ENCODE assay signal across 10 cellular contexts in the genomic region with DNA sequence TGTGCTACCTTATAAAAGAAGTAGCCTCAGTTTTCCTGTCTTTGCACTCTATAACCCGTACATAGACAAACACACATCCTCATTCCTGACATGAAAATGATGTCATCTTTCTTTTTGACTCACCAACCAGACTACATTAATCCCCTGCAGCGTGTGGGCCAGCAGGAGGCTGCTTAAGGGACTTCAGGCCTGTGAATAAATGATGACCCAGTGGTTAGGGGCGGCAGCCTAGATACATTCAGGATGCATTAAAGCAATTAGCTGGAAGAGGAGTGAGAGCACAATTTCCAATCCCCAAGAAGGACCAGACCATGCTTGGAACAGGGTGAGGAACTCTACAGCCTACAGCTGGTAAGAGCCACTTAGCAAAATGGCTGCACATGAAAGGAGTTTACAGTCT. TPM values are rescaled to one million over a fixed set of nuclear protein-coding genes. Genes with fewer than 3 reads are reported as not detected.
DNase-seq lines count a peak whose midpoint lies in the region; ATAC-seq and TF ChIP-seq lines count a peak whose summit lies in the region.
"Had no signal": no experiment of that assay in that cellular context is flagged by ENCODE, and none has a peak within 500 bp of the region (broad histone marks: within the 10 kb centered on the region; RNA-seq: fewer than 3 reads in every experiment).

No MANE protein-coding gene starts in this region.

- no peaks in the 10 kb centered on the region for H3K79me2 ChIP-seq in neural cell (replicated peaks; ENCODE audit: insufficient read depth, low read length)

- H3K4me1 ChIP-seq in colonic mucosa = no peaks in the 10 kb centered on the region

- no TSS peak for BruUV-seq in Calu3 (replicated peaks; lab: Mats Ljungman, UMichigan)

- peak overlapping the region; percentile 3 for H3K9ac ChIP-seq in neural cell (ENCODE audit: low read length)
- no peak overlapping the region for H3K9ac ChIP-seq in colonic mucosa (ENCODE audit: low read depth in 2 of 2, low read length in 2 of 2)

- CTCF ChIA-PET in activated CD8-positive, alpha-beta memory T cell treated with anti-CD3 and anti-CD28 coated beads, Interleukin-2, amount 10 ng/mL, durations not matched to agents 7 days and 5 days (lab: Charles Lee) = no interaction called here
- CTCF ChIA-PET in RWPE1 (lab: Yijun Ruan, JAX) (no interaction called here), Calu3 (lab: Charles Lee) (no interaction called here)

- H3K4me2 ChIP-seq in neural cell (ENCODE audit: low read length) = no peak overlapping the region

- no peaks in the 10 kb centered on the region for H3K9me3 Mint-ChIP-seq in activated CD8-positive, alpha-beta memory T cell treated with anti-CD3 and anti-CD28 coated beads, Interleukin-2, amount 10 ng/mL, durations not matched to agents 7 days and 5 days (ENCODE audit: low read depth)
- H3K9me3 Mint-ChIP-seq in Calu3 (ENCODE audit: low read depth, unreplicated experiment) = no peaks in the 10 kb centered on the region

- TF ChIP-seq RAD21 in neural cell (conservative IDR thresholded peaks at IDR 0.05) = peak; percentile 17

- H3K4me3 ChIP-seq in neural cell (ENCODE audit: low read length) (no peak overlapping the region), colonic mucosa (no peak overlapping the region)

- no peaks in the 10 kb centered on the region for H3K36me3 Mint-ChIP-seq in activated CD8-positive, alpha-beta memory T cell treated with anti-CD3 and anti-CD28 coated beads, Interleukin-2, amount 10 ng/mL, durations not matched to agents 7 days and 5 days
- no peaks in the 10 kb centered on the region for H3K36me3 Mint-ChIP-seq in Calu3 (ENCODE audit: insufficient read depth, unreplicated experiment)

- no peak overlapping the region for H2AFZ ChIP-seq in neural cell (ENCODE audit: low read depth, low read length)

- TF ChIP-seq CTCF in RWPE1 (conservative IDR thresholded peaks at IDR 0.05; ENCODE audit: low read depth) (no peak), neural cell (IDR thresholded peaks at IDR 0.05; ENCODE audit: poor library complexity, severe bottlenecking) (no peak), colonic mucosa (IDR thresholded peaks at IDR 0.05) (no peak), Calu3 (IDR thresholded peaks at IDR 0.05; ENCODE audit: unreplicated experiment) (no peak)

- no peak overlapping the region for H3K27ac Mint-ChIP-seq in activated CD8-positive, alpha-beta memory T cell treated with anti-CD3 and anti-CD28 coated beads, Interleukin-2, amount 10 ng/mL, durations not matched to agents 7 days and 5 days
- no peak overlapping the region for H3K27ac Mint-ChIP-seq in Calu3 (ENCODE audit: unreplicated experiment)

- POLR2A ChIA-PET in RWPE1 (lab: Yijun Ruan, JAX; ENCODE audit: low non-redundant PET) = no interaction called here

- peaks cover 23% of the 10 kb centered on the region for H3K27me3 Mint-ChIP-seq in activated CD8-positive, alpha-beta memory T cell treated with anti-CD3 and anti-CD28 coated beads, Interleukin-2, amount 10 ng/mL, durations not matched to agents 7 days and 5 days
- H3K27me3 Mint-ChIP-seq in Calu3 (ENCODE audit: unreplicated experiment) = no peaks in the 10 kb centered on the region

- no peaks in the 10 kb centered on the region for H3K36me3 ChIP-seq in neural cell (ENCODE audit: insufficient read depth, low read length)
- H3K36me3 ChIP-seq in colonic mucosa = no peaks in the 10 kb centered on the region

- H3K9me3 ChIP-seq in neural cell (ENCODE audit: low read length) (no peaks in the 10 kb centered on the region), colonic mucosa (no peaks in the 10 kb centered on the region)

- DNase-seq in activated CD8-positive, alpha-beta memory T cell treated with anti-CD3 and anti-CD28 coated beads, Interleukin-2, amount 10 ng/mL, durations not matched to agents 7 days and 5 days = no peak
- no peak for DNase-seq in activated CD8-positive, alpha-beta memory T cell treated with anti-CD3 and anti-CD28 coated beads, Interleukin-2, amount 50 U/mL, for 4 hours
- DNase-seq in RWPE1 (ENCODE audit: low spot score) (peak; percentile 55), colonic mucosa (no peak), Calu3 (no peak)
- no peak for DNase-seq in NK-92 treated with Interleukin-12 subunit alpha and Interleukin-12 subunit beta, amount 100 ng/mL, for 24 hours (lab: John Stamatoyannopoulos, UW)
- DNase-seq: DND-41 had no signal

- H3K9me2 ChIP-seq in neural cell (ENCODE audit: insufficient read depth, low read length) = no peaks in the 10 kb centered on the region

- no peak overlapping the region for H3K27ac ChIP-seq in RWPE1
- H3K27ac ChIP-seq in neural cell (ENCODE audit: low read length) = peak overlapping the region; percentile 59
- H3K27ac ChIP-seq in colonic mucosa = no peak overlapping the region
- H3K27ac ChIP-seq: VCaP had no signal

- no peaks in the 10 kb centered on the region for H3F3A ChIP-seq in neural cell (ENCODE audit: insufficient read depth, low read length, poor library complexity, severe bottlenecking)

- peak; percentile 65 for ATAC-seq in activated CD8-positive, alpha-beta memory T cell treated with anti-CD3 and anti-CD28 coated beads, Interleukin-2, amount 10 ng/mL, durations not matched to agents 7 days and 5 days
- peak; percentile 92 for ATAC-seq in HG02759 (IDR thresholded peaks at IDR 0.05; ENCODE audit: unreplicated experiment)

- no peak overlapping the region for H3K4me3 Mint-ChIP-seq in activated CD8-positive, alpha-beta memory T cell treated with anti-CD3 and anti-CD28 coated beads, Interleukin-2, amount 10 ng/mL, durations not matched to agents 7 days and 5 days
- no peak overlapping the region for H3K4me3 Mint-ChIP-seq in Calu3 (ENCODE audit: low read depth, unreplicated experiment)

- peaks cover 28% of the 10 kb centered on the region for H3K4me1 Mint-ChIP-seq in activated CD8-positive, alpha-beta memory T cell treated with anti-CD3 and anti-CD28 coated beads, Interleukin-2, amount 10 ng/mL, durations not matched to agents 7 days and 5 days
- no peaks in the 10 kb centered on the region for H3K4me1 Mint-ChIP-seq in Calu3 (ENCODE audit: low read depth, unreplicated experiment)

- H3K27me3 ChIP-seq in neural cell (ENCODE audit: insufficient read depth, low read depth, low read length) (no peaks in the 10 kb centered on the region), colonic mucosa (no peaks in the 10 kb centered on the region)

- peak; percentile 60 for TF ChIP-seq EP300 in neural cell (conservative IDR thresholded peaks at IDR 0.05; ENCODE audit: poor library complexity, severe bottlenecking)

- intact Hi-C loops in colonic mucosa (cut with DNase I) = no loop called here
- intact Hi-C loops in Calu3 (cut with micrococcal nuclease; ENCODE audit: unreplicated experiment) = no loop called here

- no peaks in the 10 kb centered on the region for H4K20me1 ChIP-seq in neural cell (ENCODE audit: insufficient read depth)

TF ChIP-seq in neural cell, 6 proteins besides CTCF, POLR2A, EP300 and RAD21:
- TF ChIP-seq POLR2AphosphoS5 (IDR thresholded peaks at IDR 0.05) (peak; percentile 72), TAF1 (IDR thresholded peaks at IDR 0.05; ENCODE audit: low read depth) (no peak)
- TF ChIP-seq, protein P1, sequence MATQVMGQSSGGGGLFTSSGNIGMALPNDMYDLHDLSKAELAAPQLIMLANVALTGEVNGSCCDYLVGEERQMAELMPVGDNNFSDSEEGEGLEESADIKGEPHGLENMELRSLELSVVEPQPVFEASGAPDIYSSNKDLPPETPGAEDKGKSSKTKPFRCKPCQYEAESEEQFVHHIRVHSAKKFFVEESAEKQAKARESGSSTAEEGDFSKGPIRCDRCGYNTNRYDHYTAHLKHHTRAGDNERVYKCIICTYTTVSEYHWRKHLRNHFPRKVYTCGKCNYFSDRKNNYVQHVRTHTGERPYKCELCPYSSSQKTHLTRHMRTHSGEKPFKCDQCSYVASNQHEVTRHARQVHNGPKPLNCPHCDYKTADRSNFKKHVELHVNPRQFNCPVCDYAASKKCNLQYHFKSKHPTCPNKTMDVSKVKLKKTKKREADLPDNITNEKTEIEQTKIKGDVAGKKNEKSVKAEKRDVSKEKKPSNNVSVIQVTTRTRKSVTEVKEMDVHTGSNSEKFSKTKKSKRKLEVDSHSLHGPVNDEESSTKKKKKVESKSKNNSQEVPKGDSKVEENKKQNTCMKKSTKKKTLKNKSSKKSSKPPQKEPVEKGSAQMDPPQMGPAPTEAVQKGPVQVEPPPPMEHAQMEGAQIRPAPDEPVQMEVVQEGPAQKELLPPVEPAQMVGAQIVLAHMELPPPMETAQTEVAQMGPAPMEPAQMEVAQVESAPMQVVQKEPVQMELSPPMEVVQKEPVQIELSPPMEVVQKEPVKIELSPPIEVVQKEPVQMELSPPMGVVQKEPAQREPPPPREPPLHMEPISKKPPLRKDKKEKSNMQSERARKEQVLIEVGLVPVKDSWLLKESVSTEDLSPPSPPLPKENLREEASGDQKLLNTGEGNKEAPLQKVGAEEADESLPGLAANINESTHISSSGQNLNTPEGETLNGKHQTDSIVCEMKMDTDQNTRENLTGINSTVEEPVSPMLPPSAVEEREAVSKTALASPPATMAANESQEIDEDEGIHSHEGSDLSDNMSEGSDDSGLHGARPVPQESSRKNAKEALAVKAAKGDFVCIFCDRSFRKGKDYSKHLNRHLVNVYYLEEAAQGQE (IDR thresholded peaks at IDR 0.05; ENCODE audit: borderline replicate concordance) = no peak

RNA-seq across cellular contexts. Expression of gene KLF7, which starts 57.3 kb away (rescaled TPM):
- total RNA-seq in activated CD8-positive, alpha-beta memory T cell treated with anti-CD3 and anti-CD28 coated beads, Interleukin-2, amount 10 ng/mL, durations not matched to agents 7 days and 5 days = 1 to 10 TPM; 4.7 to 6.8 TPM
- polyA plus RNA-seq in neural cell = 28.1 and 31.5 TPM in 2 replicates
- 102 and 141 TPM in 2 replicates for polyA minus RNA-seq in neural cell
- total RNA-seq in colonic mucosa (10 to 100 TPM in 1 of 2 donors, 1 to 10 TPM in 1; 4.7 to 12.9 TPM), Calu3 (2022) (22.2 and 24.9 TPM in 2 replicates)
